ENCODE assay signal across 14 cellular contexts in genomic region chr17:21693391-21693796, GRCh38. TPM values are rescaled to one million over a fixed set of nuclear protein-coding genes. Genes with fewer than 3 reads are reported as not detected.
"Had no signal": no experiment of that assay in that cellular context is flagged by ENCODE, and none has a peak within 500 bp of the region (broad histone marks: within the 10 kb centered on the region; RNA-seq: fewer than 3 reads in every experiment).

No MANE protein-coding gene starts in this region.

RNA-seq across cellular contexts. Expression of gene KCNJ18, which starts 1.1 kb away (rescaled TPM):
- total RNA-seq: activated B cell treated with CpG ODN at 0.5 μM for 24 hours; activated CD4-positive, alpha-beta memory T cell treated with anti-CD3 and anti-CD28 coated beads for 36 hours; activated CD4-positive, alpha-beta T cell treated with anti-CD3 and anti-CD28 coated beads, Interleukin-2, amount 10 ng/mL, durations not matched to agents 24 days and 14 days; activated CD8-positive, alpha-beta memory T cell treated with anti-CD3 and anti-CD28 coated beads for 36 hours; activated CD8-positive, alpha-beta T cell treated with anti-CD3 and anti-CD28 coated beads for 36 hours; activated naive CD8-positive, alpha-beta T cell treated with anti-CD3 and anti-CD28 coated beads, Interleukin-2, amount 10 ng/mL, durations not matched to agents 7 days and 5 days; activated T-cell treated with anti-CD3 and anti-CD28 coated beads, Interleukin-2, amount 50 U/mL, for 4 hours; activated T-cell treated with anti-CD3 and anti-CD28 coated beads, Interleukin-2, amount 50 U/mL, for 72 hours; activated T-helper 1 cell treated with anti-CD3 and anti-CD28 coated beads, Interleukin-12 subunit alpha, Interleukin-12 subunit beta, Interleukin-2, Interleukin-4 antibody, amounts not matched to agents 30 ng/mL and 10 ng/mL and 1 ng/mL, durations not matched to agents 14 hours and 24 hours and 36 hours; activated T-helper 17 cell treated with anti-CD3 and anti-CD28 coated beads, Interleukin-2, amount 50 U/mL, for 72 hours; ascending aorta; bronchial epithelial cell; cardiac muscle cell had no signal
- polyA plus RNA-seq: adipose tissue, cardiac muscle cell had no signal
